19 cellular contexts compared by ENCODE assay signal in genomic region chr18:9944805-9945204, GRCh38. TPM values are rescaled to one million over a fixed set of nuclear protein-coding genes. Genes with fewer than 3 reads are reported as not detected.
"Had no signal": no experiment of that assay in that cellular context is flagged by ENCODE, and none has a peak within 500 bp of the region (broad histone marks: within the 10 kb centered on the region; RNA-seq: fewer than 3 reads in every experiment).

No MANE protein-coding gene starts in this region.

- H3K27me3 ChIP-seq: ascending aorta, colonic mucosa, foreskin keratinocyte, left lung, sigmoid colon, stomach, testis had no signal

- ATAC-seq: foreskin keratinocyte; left lung; natural killer cell treated with Interleukin-12 subunit alpha and Interleukin-12 subunit beta and Interleukin-15 and Interleukin-18, amount 100 ng/mL, for 72 hours; stimulated activated effector memory CD8-positive, alpha-beta T cell treated with anti-CD3 and anti-CD28 coated beads, Interleukin-12 subunit alpha, Interleukin-12 subunit beta, amount 100 ng/mL, for 72 hours had no signal

- H3K36me3 ChIP-seq: colonic mucosa had no signal

- H3K4me1 ChIP-seq: ascending aorta, colonic mucosa, parathyroid adenoma, testis had no signal

- H3K9me3 ChIP-seq: ascending aorta, colonic mucosa, left lung, sigmoid colon, stomach, testis had no signal

- H3K27ac ChIP-seq: ascending aorta, colonic mucosa, foreskin keratinocyte, left lung, parathyroid adenoma, sigmoid colon, stomach, testis, WERI-Rb-1 had no signal

- H3K4me3 ChIP-seq: ascending aorta, colonic mucosa, left lung, sigmoid colon, stomach, testis had no signal

- DNase-seq: activated CD4-positive, alpha-beta T cell treated with anti-CD3 and anti-CD28 coated beads for 1 hour; activated CD8-positive, alpha-beta memory T cell treated with anti-CD3 and anti-CD28 coated beads for 24 hours; activated gamma-delta T cell; colonic mucosa; foreskin keratinocyte; kidney; left lung; sigmoid colon; stimulated activated CD4-positive, alpha-beta T cell treated with anti-CD3 and anti-CD28 coated beads, Interleukin-4, amount 100 ng/mL, for 24 hours; stomach; testis; WERI-Rb-1 had no signal

RNA-seq across cellular contexts. Expression of gene TXNDC2, which starts 59.0 kb away (rescaled TPM):
- total RNA-seq: ascending aorta; colonic mucosa; epithelial cell of proximal tubule; fibroblast of lung; foreskin keratinocyte; mesothelial cell of epicardium; natural killer cell treated with Interleukin-12 subunit alpha and Interleukin-12 subunit beta and Interleukin-15 and Interleukin-18, amount 100 ng/mL, for 72 hours; sigmoid colon had no signal
- polyA plus RNA-seq: stomach had no signal
